ENCODE assay signal across 9 cellular contexts in genomic region chr4:4860381-4860802, GRCh38. TPM values are rescaled to one million over a fixed set of nuclear protein-coding genes. Genes with fewer than 3 reads are reported as not detected.
A peak's percentile ranks its signal among the peaks of the same experiment; 100 is the strongest.
DNase-seq lines count a peak whose midpoint lies in the region; ATAC-seq, FAIRE-seq and TF ChIP-seq lines count a peak whose summit lies in the region.
"Had no signal": no experiment of that assay in that cellular context is flagged by ENCODE, and none has a peak within 500 bp of the region (broad histone marks: within the 10 kb centered on the region; RNA-seq: fewer than 3 reads in every experiment).

No MANE protein-coding gene starts in this region.

- peaks cover 5% of the 10 kb centered on the region for H3K36me3 Mint-ChIP-seq in astrocyte (ENCODE audit: low read depth, unreplicated experiment)

- H3K4me2 ChIP-seq in astrocyte (ENCODE audit: low read length), result peak overlapping the region; percentile 91

- WGBS in liver, result 2% methylated on average over 22 of the region's 22 CpGs

- H3K27me3 ChIP-seq in astrocyte (ENCODE audit: insufficient read depth, low read length) (peaks cover 69% of the 10 kb centered on the region), liver (ENCODE audit: control insufficient read depth in 4 of 4, insufficient read depth in 4 of 4, low read length in 3 of 4) (peaks cover 6 to 30% (median 20%) of the 10 kb centered on the region in 4 donors), tibial artery (peaks cover 3 to 89% of the 10 kb centered on the region in 2 donors)

- ATAC-seq in HG02588 (IDR thresholded peaks at IDR 0.05; ENCODE audit: unreplicated experiment) (peak; percentile 2), HG02678 (IDR thresholded peaks at IDR 0.05; ENCODE audit: unreplicated experiment) (no peak), GM21515 (IDR thresholded peaks at IDR 0.05; ENCODE audit: unreplicated experiment) (no peak)

- TF ChIP-seq RAD21 in liver (IDR thresholded peaks at IDR 0.05), result no peak

- peaks cover 24% of the 10 kb centered on the region for H3K9me3 Mint-ChIP-seq in astrocyte (ENCODE audit: unreplicated experiment)

- peak overlapping the region; percentile 84 for H3K4me3 Mint-ChIP-seq in astrocyte (ENCODE audit: unreplicated experiment)

- intact Hi-C loops in tibial artery (cut with DNase I; ENCODE audit: low total_unique reads), result no loop called here

- H3K9me3 ChIP-seq in astrocyte (ENCODE audit: insufficient read depth, low read depth, low read length) (peaks cover 3% of the 10 kb centered on the region), liver (ENCODE audit: control insufficient read depth in 4 of 4, low read length in 3 of 4) (peaks cover 0 to 6% (median 0%) of the 10 kb centered on the region in 4 donors), tibial artery (no peaks in the 10 kb centered on the region)

- DNase-seq in AG08396 (ENCODE audit: low spot score) (peak; percentile 72), astrocyte (ENCODE audit: low read depth) (no peak), tibial artery (no peak), NCI-H187 (lab: John Stamatoyannopoulos, UW) (no peak)

- TF ChIP-seq CTCF in astrocyte (IDR thresholded peaks at IDR 0.05; ENCODE audit: insufficient read depth, low read depth, low read length) (no peak), liver (IDR thresholded peaks at IDR 0.05; ENCODE audit: low read depth, low read length, missing input control) (no peak), tibial artery (IDR thresholded peaks at IDR 0.05) (no peak)

- peak overlapping the region; percentile 69 for H3K27ac Mint-ChIP-seq in astrocyte (ENCODE audit: unreplicated experiment)

- H3K4me1 Mint-ChIP-seq in astrocyte (ENCODE audit: low read depth, unreplicated experiment), result peaks cover 3% of the 10 kb centered on the region

- H3K27ac ChIP-seq in astrocyte (ENCODE audit: low read depth, low read length), result no peak overlapping the region
- no peak overlapping the region for H3K27ac ChIP-seq in liver (ENCODE audit: low read depth in 1 of 2, low read length in 2 of 2)
- peak overlapping the region; percentile 1 to 58 for H3K27ac ChIP-seq in tibial artery

- H3K27me3 Mint-ChIP-seq in astrocyte (ENCODE audit: low read depth, unreplicated experiment), result peaks cover 81% of the 10 kb centered on the region

- H3K4me1 ChIP-seq in astrocyte (ENCODE audit: insufficient read depth, low read length) (peaks cover 14% of the 10 kb centered on the region), liver (ENCODE audit: control insufficient read depth in 4 of 4, insufficient read depth in 4 of 4, low read length in 3 of 4) (peaks cover 10 to 41% (median 27%) of the 10 kb centered on the region in 4 donors), tibial artery (peaks cover 0 to 61% (median 48%) of the 10 kb centered on the region in 4 donors)

- peaks cover 5% of the 10 kb centered on the region for H3K79me2 ChIP-seq in astrocyte (ENCODE audit: insufficient read depth, low read length)

- H2AFZ ChIP-seq in astrocyte (ENCODE audit: low read depth, low read length), result peak overlapping the region; percentile 84

- H4K20me1 ChIP-seq in astrocyte (ENCODE audit: insufficient read depth, low read length), result peaks cover 27% of the 10 kb centered on the region

- H3K36me3 ChIP-seq in astrocyte (ENCODE audit: insufficient read depth, low read length) (no peaks in the 10 kb centered on the region), liver (ENCODE audit: control insufficient read depth in 4 of 4, insufficient read depth in 3 of 4, low read depth in 1 of 4, low read length in 3 of 4) (no peaks in the 10 kb centered on the region), tibial artery (peaks cover 0 to 6% (median 5%) of the 10 kb centered on the region in 3 donors)

- FAIRE-seq in astrocyte (lab: Jason Lieb, UNC), result no peak
- FAIRE-seq: frontal cortex had no signal

- H3K4me3 ChIP-seq in astrocyte (ENCODE audit: insufficient read depth, low read depth, low read length) (peak overlapping the region; percentile 80), liver (ENCODE audit: low read depth in 1 of 3, low read length in 3 of 3) (peak overlapping the region; percentile 41 to 69 (median 53)), tibial artery (peak overlapping the region; percentile 60 to 62)

- H3K9ac ChIP-seq in astrocyte (ENCODE audit: low read length), result peak overlapping the region; percentile 81
- H3K9ac ChIP-seq in liver (ENCODE audit: low read depth in 1 of 2, low read length in 2 of 2), result no peak overlapping the region

TF ChIP-seq in liver, 16 proteins besides CTCF, POLR2A, EP300 and RAD21:
- TF ChIP-seq NR2F2 (IDR thresholded peaks at IDR 0.05) (no peak), SP1 (IDR thresholded peaks at IDR 0.05) (no peak), TAF1 (conservative IDR thresholded peaks at IDR 0.05) (no peak), GABPA (IDR thresholded peaks at IDR 0.05 in 1 of 2, conservative IDR thresholded peaks at IDR 0.05 in 1 of 2) (no peak), FOXA2 (IDR thresholded peaks at IDR 0.05) (no peak), YY1 (IDR thresholded peaks at IDR 0.05) (no peak), EGR1 (IDR thresholded peaks at IDR 0.05; ENCODE audit: low read depth in 2 of 2) (no peak), FOXA1 (IDR thresholded peaks at IDR 0.05) (no peak)
TF ChIP-seq in liver: peak in this region for 0.

RNA-seq across cellular contexts. Expression of gene MSX1, which starts 0.9 kb away (rescaled TPM):
- total RNA-seq in astrocyte, result 0.87 and 0.91 TPM in 2 replicates
- total RNA-seq in liver, result under 1 TPM in 1 of 2 donors, not detected in 1; 0.33 TPM
- under 1 TPM; 0.13 to 0.15 TPM for polyA plus RNA-seq in liver

Comparison
In these comparisons a context has a peak if more than half of its experiments do, and no peak if none do; other contexts are left out.
1. H3K27ac ChIP-seq: peak in tibial artery (2 of 2); none in astrocyte (single experiment) and liver (0 of 2).
2. Peak in every context shown above with its lines, with median percentiles within 50 percentile points of each other: H3K4me3 ChIP-seq.